In the genomic region with DNA sequence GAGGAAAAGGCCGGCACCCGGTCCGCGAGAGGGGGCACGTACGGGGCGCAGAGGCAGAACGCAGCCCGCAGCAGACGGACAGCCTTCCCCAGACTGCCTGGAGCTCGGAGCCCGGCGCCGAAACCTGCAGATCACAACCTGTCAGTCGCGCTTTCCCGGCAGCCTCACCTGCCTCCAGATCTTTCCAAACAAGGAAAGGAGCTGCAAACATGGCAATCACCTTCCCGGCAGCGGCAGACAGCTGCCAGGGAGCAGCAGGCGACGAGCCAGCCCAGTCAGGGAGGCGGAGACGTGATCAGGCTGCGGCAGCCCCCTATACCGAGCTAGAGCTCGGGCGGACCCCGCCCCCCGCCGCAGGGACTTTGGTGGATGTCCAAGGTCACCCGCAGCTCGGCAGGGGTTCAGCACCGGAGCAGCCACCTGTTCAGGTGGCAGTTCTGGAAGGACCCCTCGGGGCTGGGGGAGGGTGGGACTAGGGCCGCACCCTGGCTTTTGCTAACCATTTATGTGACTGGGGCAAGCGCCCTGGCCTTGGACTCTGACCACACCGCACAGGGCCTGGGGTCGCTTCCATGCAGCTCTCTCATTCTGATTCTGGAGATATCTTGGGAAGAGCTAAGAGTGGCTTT, we compare ENCODE assay signal across 8 cellular contexts.
DNase-seq lines count a peak whose midpoint lies in the region; ATAC-seq and TF ChIP-seq lines count a peak whose summit lies in the region.

No MANE protein-coding gene starts in this region.

- H3K4me2 ChIP-seq in HCT116 (ENCODE audit: low read length) = peak overlapping the region; percentile 94

- no peak for TF ChIP-seq POLR2A in HCT116 (IDR thresholded peaks at IDR 0.05; ENCODE audit: borderline replicate concordance, extremely low read depth, insufficient read depth, insufficient read length)

- TF ChIP-seq RAD21 in HCT116 (IDR thresholded peaks at IDR 0.05; ENCODE audit: low read depth) = no peak

- ATAC-seq in HCT116 = no peak
- ATAC-seq in sciatic nerve = peak; percentile 38

- TF ChIP-seq CTCF in HCT116 (IDR thresholded peaks at IDR 0.05 in 2 of 3, conservative IDR thresholded peaks at IDR 0.05 in 1 of 3; ENCODE audit: borderline replicate concordance in 1 of 3, insufficient read depth in 1 of 3, low read depth in 2 of 3, low read length in 2 of 3) (no peak), left ventricle myocardium inferior (IDR thresholded peaks at IDR 0.05; ENCODE audit: borderline replicate concordance) (no peak)

- H3K27ac ChIP-seq in HCT116 (ENCODE audit: low read depth, low read length) (no peak overlapping the region), SK-N-MC (peak overlapping the region; percentile 96), left ventricle myocardium inferior (replicated peaks) (no peak overlapping the region)

- H3K4me3 ChIP-seq in HCT116 (replicated peaks in 1 of 2; ENCODE audit: low read depth in 1 of 2, low read length in 2 of 2) (peak overlapping the region; percentile 41 to 60; a peak in 2 of 4 replicates), SK-N-MC (peak overlapping the region; percentile 89), left ventricle myocardium inferior (peak overlapping the region; percentile 62)

- RAD21 ChIA-PET in HCT116 (lab: Charles Lee; ENCODE audit: low non-redundant PET in 1 of 2, low total read pairs in 2 of 2, uncharacterized antibody in 2 of 2, unreplicated experiment in 2 of 2) = no interaction called here

- H4K20me1 ChIP-seq in HCT116 (ENCODE audit: insufficient read depth) = no peaks in the 10 kb centered on the region

- H3K4me1 ChIP-seq in HCT116 (ENCODE audit: control insufficient read depth in 1 of 2, insufficient read depth in 2 of 2, low read length in 2 of 2) (peaks cover 11 to 33% of the 10 kb centered on the region in 2 experiments), left ventricle myocardium inferior (peaks cover 16% of the 10 kb centered on the region)

- H3K79me2 ChIP-seq in HCT116 (ENCODE audit: insufficient read depth, low read length) = no peaks in the 10 kb centered on the region

- BruUV-seq in HCT116 (replicated peaks; lab: Mats Ljungman, UMichigan) = no TSS peak

- H3K9me3 ChIP-seq in HCT116 (ENCODE audit: control insufficient read depth in 1 of 2, insufficient read depth in 1 of 2, low read depth in 1 of 2, low read length in 2 of 2) = no peaks in the 10 kb centered on the region
- no peaks in the 10 kb centered on the region for H3K9me3 ChIP-seq in SK-N-MC (ENCODE audit: low read depth, low read length)
- peaks cover 5% of the 10 kb centered on the region for H3K9me3 ChIP-seq in left ventricle myocardium inferior (replicated peaks)

- H3K27ac Mint-ChIP-seq in activated naive CD4-positive, alpha-beta T cell treated with anti-CD3 and anti-CD28 coated beads, Interleukin-2, amount 10 ng/mL, durations not matched to agents 7 days and 5 days = no peak overlapping the region

- no peak overlapping the region for H2AFZ ChIP-seq in HCT116 (ENCODE audit: low read depth, low read length, poor library complexity, severe bottlenecking)

- POLR2A ChIA-PET in HCT116 (lab: Charles Lee) = interaction anchor here (1.0 kb wide), 1 partner anchor 16 kb away, joined by 3 read pairs; no protein-coding TSS in a partner anchor

- no peaks in the 10 kb centered on the region for H3K27me3 ChIP-seq in HCT116 (ENCODE audit: insufficient read depth, low read length)
- H3K27me3 ChIP-seq in left ventricle myocardium inferior (ENCODE audit: low read depth) = peaks cover 90% of the 10 kb centered on the region

- intact Hi-C loops in HCT116 (cut with micrococcal nuclease) (no loop called here), left ventricle myocardium inferior (cut with micrococcal nuclease) (no loop called here), sciatic nerve (cut with DNase I) (no loop called here)

- H3K36me3 Mint-ChIP-seq in activated naive CD4-positive, alpha-beta T cell treated with anti-CD3 and anti-CD28 coated beads, Interleukin-2, amount 10 ng/mL, durations not matched to agents 7 days and 5 days = no peaks in the 10 kb centered on the region

- H3K36me3 ChIP-seq in HCT116 (ENCODE audit: control insufficient read depth in 1 of 2, insufficient read depth in 2 of 2, low read length in 2 of 2) = no peaks in the 10 kb centered on the region
- no peaks in the 10 kb centered on the region for H3K36me3 ChIP-seq in SK-N-MC (ENCODE audit: insufficient read depth, low read length)
- H3K36me3 ChIP-seq in left ventricle myocardium inferior = no peaks in the 10 kb centered on the region

- DNase-seq in HCT116 (ENCODE audit: low read depth, low spot score) = no peak
- DNase-seq in SK-N-MC (ENCODE audit: low read depth, low spot score) = no peak
- no peak for DNase-seq in left ventricle myocardium inferior
- DNase-seq in sciatic nerve (ENCODE audit: low spot score) = no peak
- no peak for DNase-seq in MV-4-11 (lab: John Stamatoyannopoulos, UW)
- DNase-seq in GM19238 (ENCODE audit: insufficient read length, low spot score) = no peak
- DNase-seq in activated naive CD4-positive, alpha-beta T cell treated with anti-CD3 and anti-CD28 coated beads, Interleukin-2, amount 10 ng/mL, durations not matched to agents 7 days and 5 days = no peak
- DNase-seq in CD1c-positive myeloid dendritic cell (ENCODE audit: extremely low spot score) = no peak

- H3K9ac ChIP-seq in HCT116 (ENCODE audit: low read length) (peak overlapping the region; percentile 63), SK-N-MC (ENCODE audit: insufficient read length) (peak overlapping the region; percentile 86)

- no peaks in the 10 kb centered on the region for H3K9me2 ChIP-seq in HCT116 (ENCODE audit: insufficient read depth)

- no peaks in the 10 kb centered on the region for H3K9me3 Mint-ChIP-seq in activated naive CD4-positive, alpha-beta T cell treated with anti-CD3 and anti-CD28 coated beads, Interleukin-2, amount 10 ng/mL, durations not matched to agents 7 days and 5 days

- peaks cover 77% of the 10 kb centered on the region for H3K27me3 Mint-ChIP-seq in activated naive CD4-positive, alpha-beta T cell treated with anti-CD3 and anti-CD28 coated beads, Interleukin-2, amount 10 ng/mL, durations not matched to agents 7 days and 5 days

- H3K4me1 Mint-ChIP-seq in activated naive CD4-positive, alpha-beta T cell treated with anti-CD3 and anti-CD28 coated beads, Interleukin-2, amount 10 ng/mL, durations not matched to agents 7 days and 5 days = peaks cover 7% of the 10 kb centered on the region

- CTCF ChIA-PET in HCT116 (lab: Charles Lee) = no interaction called here
- CTCF ChIA-PET in activated naive CD4-positive, alpha-beta T cell treated with anti-CD3 and anti-CD28 coated beads, Interleukin-2, amount 10 ng/mL, durations not matched to agents 7 days and 5 days (lab: Charles Lee) = no interaction called here

- H3K4me3 Mint-ChIP-seq in activated naive CD4-positive, alpha-beta T cell treated with anti-CD3 and anti-CD28 coated beads, Interleukin-2, amount 10 ng/mL, durations not matched to agents 7 days and 5 days = no peak overlapping the region

TF ChIP-seq in HCT116, 20 proteins besides CTCF, POLR2A, EP300 and RAD21:
- TF ChIP-seq YY1 (IDR thresholded peaks at IDR 0.05; ENCODE audit: extremely low read depth, insufficient replicate concordance, low read depth, low read length) = no peak
- TF ChIP-seq, protein P1, sequence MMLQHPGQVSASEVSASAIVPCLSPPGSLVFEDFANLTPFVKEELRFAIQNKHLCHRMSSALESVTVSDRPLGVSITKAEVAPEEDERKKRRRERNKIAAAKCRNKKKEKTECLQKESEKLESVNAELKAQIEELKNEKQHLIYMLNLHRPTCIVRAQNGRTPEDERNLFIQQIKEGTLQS (IDR thresholded peaks at IDR 0.05) = no peak
- TF ChIP-seq, protein P2, sequence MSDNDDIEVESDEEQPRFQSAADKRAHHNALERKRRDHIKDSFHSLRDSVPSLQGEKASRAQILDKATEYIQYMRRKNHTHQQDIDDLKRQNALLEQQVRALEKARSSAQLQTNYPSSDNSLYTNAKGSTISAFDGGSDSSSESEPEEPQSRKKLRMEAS (IDR thresholded peaks at IDR 0.05) = no peak
- TF ChIP-seq POLR2AphosphoS5 (IDR thresholded peaks at IDR 0.05; ENCODE audit: low read depth, low read length) = no peak
- TF ChIP-seq ELF1 (IDR thresholded peaks at IDR 0.05; ENCODE audit: borderline replicate concordance, low read depth) = no peak
